In the genomic region with DNA sequence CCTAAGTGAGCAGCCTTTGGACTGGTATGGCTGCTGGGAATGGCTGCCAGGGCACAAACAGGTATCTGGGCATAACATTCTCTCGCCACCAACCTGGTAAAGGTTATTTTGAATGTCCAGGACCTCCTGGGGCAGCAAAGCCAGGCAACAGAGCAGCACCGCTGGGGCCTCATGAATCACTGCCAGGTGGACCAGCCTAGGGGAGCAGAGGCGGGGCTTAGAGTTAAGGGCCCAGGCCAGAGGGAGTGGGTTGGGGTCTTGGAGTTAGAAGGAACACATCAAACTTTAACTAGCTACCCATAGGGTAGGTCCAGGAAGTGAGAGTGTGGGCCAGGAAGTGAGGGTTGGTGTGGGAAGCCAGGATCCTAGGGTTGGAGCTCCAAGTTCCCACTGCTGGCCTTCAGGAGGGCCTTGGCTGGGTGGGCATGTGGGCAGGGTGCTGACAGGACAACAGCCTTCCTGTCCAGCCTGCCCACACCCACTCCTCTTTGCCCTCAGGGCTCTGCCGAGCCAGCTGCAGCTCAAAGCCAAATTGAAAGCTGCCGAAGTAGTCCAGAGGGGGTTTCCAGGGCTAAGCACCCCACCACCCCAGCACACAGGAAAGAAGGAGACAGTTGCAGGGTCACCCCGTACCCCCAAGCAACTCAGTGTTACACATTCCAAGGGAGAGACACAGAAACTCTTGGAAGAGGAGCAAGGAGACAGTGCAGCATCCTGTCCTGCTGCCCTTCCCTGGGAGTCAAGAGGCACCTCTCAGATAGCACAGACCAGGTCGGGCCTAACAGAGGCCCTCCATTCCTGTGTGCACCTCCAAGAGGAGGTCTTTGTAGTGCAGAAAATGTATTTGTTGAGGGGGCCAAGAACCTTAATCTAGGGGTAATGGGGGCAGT, we compare ENCODE assay signal across 11 cellular contexts. TPM values are rescaled to one million over a fixed set of nuclear protein-coding genes. Genes with fewer than 3 reads are reported as not detected.
A peak's percentile ranks its signal among the peaks of the same experiment; 100 is the strongest.
DNase-seq lines count a peak whose midpoint lies in the region; ATAC-seq, FAIRE-seq and TF ChIP-seq lines count a peak whose summit lies in the region.
"Had no signal": no experiment of that assay in that cellular context is flagged by ENCODE, and none has a peak within 500 bp of the region (broad histone marks: within the 10 kb centered on the region; RNA-seq: fewer than 3 reads in every experiment).

No MANE protein-coding gene starts in this region.

- no peak for TF ChIP-seq POLR2A in GM18505 (IDR thresholded peaks at IDR 0.05; ENCODE audit: borderline replicate concordance, extremely low read depth, insufficient read depth, insufficient read length)

- H4K20me1 ChIP-seq in keratinocyte (ENCODE audit: control insufficient read depth, extremely low read depth, insufficient read depth, low read length): no peaks in the 10 kb centered on the region

- H3K9me3 Mint-ChIP-seq in activated CD4-positive, alpha-beta T cell treated with anti-CD3 and anti-CD28 coated beads for 36 hours (ENCODE audit: low read depth): no peaks in the 10 kb centered on the region
- no peaks in the 10 kb centered on the region for H3K9me3 Mint-ChIP-seq in activated CD4-positive, alpha-beta memory T cell treated with anti-CD3 and anti-CD28 coated beads, Interleukin-2, amount 10 ng/mL, durations not matched to agents 7 days and 5 days
- H3K9me3 Mint-ChIP-seq in stimulated activated naive CD8-positive, alpha-beta T cell treated with anti-CD3 and anti-CD28 coated beads, Interleukin-15, amount 100 ng/mL, for 72 hours: no peaks in the 10 kb centered on the region

- H3K27ac Mint-ChIP-seq in activated CD4-positive, alpha-beta T cell treated with anti-CD3 and anti-CD28 coated beads for 36 hours: peak overlapping the region; percentile 93
- peak overlapping the region; percentile 94 for H3K27ac Mint-ChIP-seq in activated CD4-positive, alpha-beta memory T cell treated with anti-CD3 and anti-CD28 coated beads, Interleukin-2, amount 10 ng/mL, durations not matched to agents 7 days and 5 days
- H3K27ac Mint-ChIP-seq in stimulated activated naive CD8-positive, alpha-beta T cell treated with anti-CD3 and anti-CD28 coated beads, Interleukin-15, amount 100 ng/mL, for 72 hours: peak overlapping the region; percentile 86 to 97

- H3K9ac ChIP-seq in keratinocyte (ENCODE audit: control insufficient read depth, extremely low read depth, insufficient read depth, low read length): peak overlapping the region; percentile 86
- H3K9ac ChIP-seq: parathyroid adenoma had no signal

- H2AFZ ChIP-seq in keratinocyte (ENCODE audit: control insufficient read depth, low read length): no peak overlapping the region
- H2AFZ ChIP-seq: parathyroid adenoma had no signal

- no peaks in the 10 kb centered on the region for H3K9me1 ChIP-seq in keratinocyte (ENCODE audit: control insufficient read depth, extremely low read depth, insufficient read depth, low read length)

- dilution Hi-C loops in keratinocyte (cut with MboI; ENCODE audit: extremely low pct_ligation_motif_present, low sequenced_read_pairs): no loop called here

- peak overlapping the region; percentile 63 to 80 (median 69) for H3K4me3 ChIP-seq in keratinocyte (ENCODE audit: control insufficient read depth in 2 of 3, extremely low read depth in 1 of 3, insufficient read depth in 2 of 3, low read depth in 1 of 3, low read length in 3 of 3)

- no peak for TF ChIP-seq CTCF in keratinocyte (optimal IDR thresholded peaks at IDR 0.05 in 1 of 3, IDR thresholded peaks at IDR 0.05 in 1 of 3, conservative IDR thresholded peaks at IDR 0.05 in 1 of 3; ENCODE audit: extremely low read depth in 1 of 3, insufficient read depth in 2 of 3, low read length in 3 of 3)

- H3K36me3 ChIP-seq in keratinocyte (ENCODE audit: control insufficient read depth in 2 of 2, extremely low read depth in 1 of 2, insufficient read depth in 2 of 2, low read length in 2 of 2): peaks cover 17 to 20% of the 10 kb centered on the region in 2 experiments

- ATAC-seq in activated CD4-positive, alpha-beta T cell treated with anti-CD3 and anti-CD28 coated beads for 36 hours: no peak
- peak; percentile 0 for ATAC-seq in stimulated activated naive CD8-positive, alpha-beta T cell treated with anti-CD3 and anti-CD28 coated beads, Interleukin-15, amount 100 ng/mL, for 72 hours
- ATAC-seq in GM18505 (IDR thresholded peaks at IDR 0.05; ENCODE audit: unreplicated experiment) (no peak), GM18870 (IDR thresholded peaks at IDR 0.05; ENCODE audit: unreplicated experiment) (no peak)

- H3K27me3 Mint-ChIP-seq in activated CD4-positive, alpha-beta T cell treated with anti-CD3 and anti-CD28 coated beads for 36 hours: no peaks in the 10 kb centered on the region
- peaks cover 1% of the 10 kb centered on the region for H3K27me3 Mint-ChIP-seq in activated CD4-positive, alpha-beta memory T cell treated with anti-CD3 and anti-CD28 coated beads, Interleukin-2, amount 10 ng/mL, durations not matched to agents 7 days and 5 days
- H3K27me3 Mint-ChIP-seq in stimulated activated naive CD8-positive, alpha-beta T cell treated with anti-CD3 and anti-CD28 coated beads, Interleukin-15, amount 100 ng/mL, for 72 hours: peaks cover 8% of the 10 kb centered on the region

- H3K27ac ChIP-seq in keratinocyte (ENCODE audit: control insufficient read depth, insufficient read depth, low read length): peak overlapping the region; percentile 19
- H3K27ac ChIP-seq: parathyroid adenoma had no signal

- H3K4me3 Mint-ChIP-seq in activated CD4-positive, alpha-beta T cell treated with anti-CD3 and anti-CD28 coated beads for 36 hours: peak overlapping the region; percentile 88
- peak overlapping the region; percentile 97 for H3K4me3 Mint-ChIP-seq in activated CD4-positive, alpha-beta memory T cell treated with anti-CD3 and anti-CD28 coated beads, Interleukin-2, amount 10 ng/mL, durations not matched to agents 7 days and 5 days
- peak overlapping the region; percentile 97 to 99 for H3K4me3 Mint-ChIP-seq in stimulated activated naive CD8-positive, alpha-beta T cell treated with anti-CD3 and anti-CD28 coated beads, Interleukin-15, amount 100 ng/mL, for 72 hours

- peaks cover 26% of the 10 kb centered on the region for H3K79me2 ChIP-seq in keratinocyte (ENCODE audit: control insufficient read depth, insufficient read depth, low read length)
- H3K79me2 ChIP-seq: parathyroid adenoma had no signal

- POLR2A ChIA-PET in activated CD4-positive, alpha-beta T cell treated with anti-CD3 and anti-CD28 coated beads for 36 hours (lab: Charles Lee): interaction anchor here (1.5 to 2.4 kb wide), 2 partner anchors 9 to 16 kb away, joined by 7 to 12 read pairs; partner anchors contain the start of gene HSP90AB1
- POLR2A ChIA-PET in activated CD4-positive, alpha-beta memory T cell treated with anti-CD3 and anti-CD28 coated beads, Interleukin-2, amount 10 ng/mL, durations not matched to agents 7 days and 5 days (lab: Charles Lee): interaction anchor here (1.1 to 8.1 kb wide), 5 partner anchors 9 to 125 kb away, joined by 3 to 110 read pairs (median 6); partner anchors contain the start of genes AARS2, CDC5L and HSP90AB1

- H3K36me3 Mint-ChIP-seq in activated CD4-positive, alpha-beta T cell treated with anti-CD3 and anti-CD28 coated beads for 36 hours (ENCODE audit: low read depth): peaks cover 33% of the 10 kb centered on the region
- H3K36me3 Mint-ChIP-seq in activated CD4-positive, alpha-beta memory T cell treated with anti-CD3 and anti-CD28 coated beads, Interleukin-2, amount 10 ng/mL, durations not matched to agents 7 days and 5 days (ENCODE audit: low read depth): peaks cover 45% of the 10 kb centered on the region

- CTCF ChIA-PET in activated CD4-positive, alpha-beta T cell treated with anti-CD3 and anti-CD28 coated beads for 36 hours (lab: Charles Lee): interaction anchor here (0.9 to 2.0 kb wide), 8 partner anchors 9 to 111 kb away, joined by 3 to 9 read pairs (median 3); partner anchors contain the start of genes AARS2, HSP90AB1 and SLC29A1
- CTCF ChIA-PET in activated CD4-positive, alpha-beta memory T cell treated with anti-CD3 and anti-CD28 coated beads, Interleukin-2, amount 10 ng/mL, durations not matched to agents 7 days and 5 days (lab: Charles Lee): interaction anchor here (0.6 to 1.5 kb wide), 4 partner anchors 17 to 89 kb away, joined by 3 to 5 read pairs (median 4); no protein-coding TSS in a partner anchor

- DNase-seq in activated CD4-positive, alpha-beta T cell treated with anti-CD3 and anti-CD28 coated beads for 36 hours: no peak
- no peak for DNase-seq in activated CD4-positive, alpha-beta T cell treated with anti-CD3 and anti-CD28 coated beads, Interleukin-2, amount 50 U/mL, for 1 hour
- DNase-seq in activated CD4-positive, alpha-beta memory T cell treated with anti-CD3 and anti-CD28 coated beads, Interleukin-2, amount 10 ng/mL, durations not matched to agents 7 days and 5 days: no peak
- DNase-seq in keratinocyte (ENCODE audit: low read depth, low spot score) (no peak), UCSD-AML1 (lab: John Stamatoyannopoulos, UW; ENCODE audit: unreplicated experiment) (no peak)
- no peak for DNase-seq in stimulated activated naive CD8-positive, alpha-beta T cell treated with anti-CD3 and anti-CD28 coated beads, Interleukin-15, amount 100 ng/mL, for 72 hours
- DNase-seq: activated gamma-delta T cell treated with Interleukin-2 at 50 U/mL for 16 hours, NCI-H2171 treated with DMSO at 0.1 percent for 48 hours had no signal

- FAIRE-seq in keratinocyte (lab: Jason Lieb, UNC): no peak

- no peaks in the 10 kb centered on the region for H3K9me3 ChIP-seq in keratinocyte (ENCODE audit: control insufficient read depth, low read depth, low read length)

- no peaks in the 10 kb centered on the region for H3K27me3 ChIP-seq in keratinocyte (ENCODE audit: control insufficient read depth, extremely low read depth, insufficient read depth, low read length)

- H3K4me1 ChIP-seq in keratinocyte (ENCODE audit: control insufficient read depth, extremely low read depth, insufficient read depth, low read length): peaks cover 26% of the 10 kb centered on the region

- intact Hi-C loops in activated CD4-positive, alpha-beta T cell treated with anti-CD3 and anti-CD28 coated beads for 36 hours (cut with DNase I, micrococcal nuclease): no loop called here

- H3K4me2 ChIP-seq in keratinocyte (ENCODE audit: control insufficient read depth, extremely low read depth, insufficient read depth, low read depth, low read length): peak overlapping the region; percentile 89

- H3K4me1 Mint-ChIP-seq in activated CD4-positive, alpha-beta T cell treated with anti-CD3 and anti-CD28 coated beads for 36 hours: peaks cover 50% of the 10 kb centered on the region
- H3K4me1 Mint-ChIP-seq in activated CD4-positive, alpha-beta memory T cell treated with anti-CD3 and anti-CD28 coated beads, Interleukin-2, amount 10 ng/mL, durations not matched to agents 7 days and 5 days: peaks cover 52% of the 10 kb centered on the region
- peaks cover 77% of the 10 kb centered on the region for H3K4me1 Mint-ChIP-seq in stimulated activated naive CD8-positive, alpha-beta T cell treated with anti-CD3 and anti-CD28 coated beads, Interleukin-15, amount 100 ng/mL, for 72 hours

RNA-seq across cellular contexts. Expression of gene NFKBIE, which starts 2.6 kb away (rescaled TPM):
- total RNA-seq in activated CD4-positive, alpha-beta T cell treated with anti-CD3 and anti-CD28 coated beads for 36 hours: 10 to 100 TPM; 17.2 to 19.9 TPM
- 10 to 100 TPM; 20.8 to 21.7 TPM for total RNA-seq in activated CD4-positive, alpha-beta memory T cell treated with anti-CD3 and anti-CD28 coated beads, Interleukin-2, amount 10 ng/mL, durations not matched to agents 7 days and 5 days
- 5.7 to 7.3 TPM (median 6.5 TPM) in 3 replicates for polyA plus RNA-seq in keratinocyte
- 35.8 TPM for polyA plus RNA-seq in keratinocyte (2011; ENCODE audit: low read depth)
- polyA plus RNA-seq in keratinocyte (2011; cell fraction: cytosol; rRNA removed): 7.2 and 8.8 TPM in 2 replicates
- polyA plus RNA-seq in keratinocyte (2011; cell fraction: nucleus; rRNA removed): 9.3 and 9.9 TPM in 2 replicates
- polyA plus RNA-seq in keratinocyte (2012; ENCODE audit: low replicate concordance): 8.9 and 12.1 TPM in 2 replicates
- 4.1 to 5.6 TPM (median 5.1 TPM) in 3 replicates for polyA minus RNA-seq in keratinocyte
- 12.7 TPM for polyA minus RNA-seq in keratinocyte (2011; cell fraction: cytosol; rRNA and poly(A)+ RNA removed)
- polyA minus RNA-seq in keratinocyte (2011; cell fraction: nucleus; rRNA and poly(A)+ RNA removed): 3.7 and 5.3 TPM in 2 replicates

RNA-seq across cellular contexts. Expression of gene SLC35B2, which starts 5.4 kb away (rescaled TPM):
- 10 to 100 TPM; 14.1 TPM for total RNA-seq in activated CD4-positive, alpha-beta T cell treated with anti-CD3 and anti-CD28 coated beads for 36 hours
- 10 to 100 TPM; 35.8 to 37.2 TPM for total RNA-seq in activated CD4-positive, alpha-beta memory T cell treated with anti-CD3 and anti-CD28 coated beads, Interleukin-2, amount 10 ng/mL, durations not matched to agents 7 days and 5 days
- 69.9 to 118 TPM (median 103 TPM) in 3 replicates for polyA plus RNA-seq in keratinocyte
- polyA plus RNA-seq in keratinocyte (2011; ENCODE audit: low read depth): 11.2 TPM
- polyA plus RNA-seq in keratinocyte (2011; cell fraction: cytosol; rRNA removed): 59.9 and 66.5 TPM in 2 replicates
- 122 and 149 TPM in 2 replicates for polyA plus RNA-seq in keratinocyte (2011; cell fraction: nucleus; rRNA removed)
- polyA plus RNA-seq in keratinocyte (2012; ENCODE audit: low replicate concordance): 43.9 and 70.5 TPM in 2 replicates
- polyA minus RNA-seq in keratinocyte: 66.7 to 107 TPM (median 100 TPM) in 3 replicates
- polyA minus RNA-seq in keratinocyte (2011; cell fraction: cytosol; rRNA and poly(A)+ RNA removed): 81.3 TPM
- polyA minus RNA-seq in keratinocyte (2011; cell fraction: nucleus; rRNA and poly(A)+ RNA removed): 64.0 and 74.9 TPM in 2 replicates

RNA-seq across cellular contexts. Expression of gene TMEM151B, which starts 7.5 kb away (rescaled TPM):
- under 1 TPM in 1 of 2 experiments, not detected in 1; 0.09 TPM for total RNA-seq in activated CD4-positive, alpha-beta T cell treated with anti-CD3 and anti-CD28 coated beads for 36 hours
- not detected for total RNA-seq in activated CD4-positive, alpha-beta memory T cell treated with anti-CD3 and anti-CD28 coated beads, Interleukin-2, amount 10 ng/mL, durations not matched to agents 7 days and 5 days
- not detected in 3 replicates for polyA plus RNA-seq in keratinocyte
- not detected for polyA plus RNA-seq in keratinocyte (2011; ENCODE audit: low read depth)
- polyA plus RNA-seq in keratinocyte (2011; cell fraction: cytosol; rRNA removed): not detected in 2 replicates
- polyA plus RNA-seq in keratinocyte (2011; cell fraction: nucleus; rRNA removed): not detected in 2 replicates
- 0.25 TPM in 1 of 2 replicates, not detected in the other for polyA plus RNA-seq in keratinocyte (2012; ENCODE audit: low replicate concordance)
- polyA minus RNA-seq in keratinocyte: not detected in 3 replicates
- not detected for polyA minus RNA-seq in keratinocyte (2011; cell fraction: cytosol; rRNA and poly(A)+ RNA removed)
- not detected in 2 replicates for polyA minus RNA-seq in keratinocyte (2011; cell fraction: nucleus; rRNA and poly(A)+ RNA removed)

RNA-seq across cellular contexts. Expression of gene HSP90AB1, which starts 15.8 kb away (rescaled TPM):
- total RNA-seq in activated CD4-positive, alpha-beta T cell treated with anti-CD3 and anti-CD28 coated beads for 36 hours: 1,000 to 10,000 TPM; 2,120 to 2,263 TPM
- 100 to 1,000 TPM; 478 to 479 TPM for total RNA-seq in activated CD4-positive, alpha-beta memory T cell treated with anti-CD3 and anti-CD28 coated beads, Interleukin-2, amount 10 ng/mL, durations not matched to agents 7 days and 5 days
- 653 to 1,215 TPM (median 1,089 TPM) in 3 replicates for polyA plus RNA-seq in keratinocyte
- polyA plus RNA-seq in keratinocyte (2011; ENCODE audit: low read depth): 852 TPM
- polyA plus RNA-seq in keratinocyte (2011; cell fraction: cytosol; rRNA removed): 773 and 930 TPM in 2 replicates
- polyA plus RNA-seq in keratinocyte (2011; cell fraction: nucleus; rRNA removed): 1,009 and 1,163 TPM in 2 replicates
- 801 and 914 TPM in 2 replicates for polyA plus RNA-seq in keratinocyte (2012; ENCODE audit: low replicate concordance)
- 444 to 942 TPM (median 851 TPM) in 3 replicates for polyA minus RNA-seq in keratinocyte
- polyA minus RNA-seq in keratinocyte (2011; cell fraction: cytosol; rRNA and poly(A)+ RNA removed): 482 TPM
- 369 and 581 TPM in 2 replicates for polyA minus RNA-seq in keratinocyte (2011; cell fraction: nucleus; rRNA and poly(A)+ RNA removed)

RNA-seq across cellular contexts. Expression of gene SLC29A1, which starts 39.3 kb away (rescaled TPM):
- 10 to 100 TPM; 59.8 to 98.3 TPM for total RNA-seq in activated CD4-positive, alpha-beta T cell treated with anti-CD3 and anti-CD28 coated beads for 36 hours
- total RNA-seq in activated CD4-positive, alpha-beta memory T cell treated with anti-CD3 and anti-CD28 coated beads, Interleukin-2, amount 10 ng/mL, durations not matched to agents 7 days and 5 days: 10 to 100 TPM; 24.8 to 25.4 TPM
- polyA plus RNA-seq in keratinocyte: 51.0 to 69.8 TPM (median 55.3 TPM) in 3 replicates
- 5.1 TPM for polyA plus RNA-seq in keratinocyte (2011; ENCODE audit: low read depth)
- 29.3 and 31.8 TPM in 2 replicates for polyA plus RNA-seq in keratinocyte (2011; cell fraction: cytosol; rRNA removed)
- polyA plus RNA-seq in keratinocyte (2011; cell fraction: nucleus; rRNA removed): 81.3 and 83.5 TPM in 2 replicates
- polyA plus RNA-seq in keratinocyte (2012; ENCODE audit: low replicate concordance): 21.2 and 44.8 TPM in 2 replicates
- 78.3 to 107 TPM (median 93.2 TPM) in 3 replicates for polyA minus RNA-seq in keratinocyte
- 54.3 TPM for polyA minus RNA-seq in keratinocyte (2011; cell fraction: cytosol; rRNA and poly(A)+ RNA removed)
- 31.4 and 37.5 TPM in 2 replicates for polyA minus RNA-seq in keratinocyte (2011; cell fraction: nucleus; rRNA and poly(A)+ RNA removed)
